Comparison of ENCODE assay signal across 15 cellular contexts in the genomic region with DNA sequence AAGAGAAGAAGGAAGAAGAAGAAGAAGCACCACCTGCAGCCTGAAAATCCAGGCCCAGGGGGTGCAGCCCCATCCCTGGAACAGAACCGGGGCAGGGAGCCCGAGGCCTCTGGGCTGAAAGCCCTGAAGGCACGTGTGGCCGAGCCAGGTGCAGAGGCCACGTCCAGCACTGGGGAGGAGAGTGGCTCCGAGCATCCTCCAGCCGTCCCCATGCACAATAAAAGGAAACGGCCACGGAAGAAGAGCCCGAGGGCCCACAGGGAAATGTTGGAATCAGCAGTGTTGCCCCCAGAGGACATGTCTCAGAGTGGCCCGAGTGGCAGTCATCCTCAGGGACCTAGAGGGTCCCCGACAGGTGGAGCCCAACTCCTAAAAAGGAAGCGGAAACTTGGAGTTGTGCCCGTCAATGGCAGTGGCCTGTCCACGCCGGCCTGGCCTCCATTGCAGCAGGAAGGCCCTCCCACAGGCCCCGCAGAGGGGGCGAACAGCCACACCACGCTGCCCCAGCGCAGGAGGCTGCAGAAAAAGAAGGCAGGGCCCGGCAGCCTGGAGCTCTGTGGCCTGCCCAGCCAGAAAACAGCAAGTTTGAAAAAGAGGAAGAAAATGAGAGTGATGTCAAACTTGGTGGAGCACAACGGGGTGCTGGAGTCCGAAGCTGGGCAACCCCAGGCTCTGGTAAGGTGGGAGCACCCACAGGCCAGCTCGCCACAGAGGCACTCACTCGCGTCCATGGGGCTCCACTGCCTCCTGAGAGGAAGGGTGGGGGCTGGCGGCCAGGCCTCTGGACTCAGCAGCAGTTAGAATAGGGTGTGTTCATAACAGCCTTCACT. TPM values are rescaled to one million over a fixed set of nuclear protein-coding genes. Genes with fewer than 3 reads are reported as not detected.
DNase-seq lines count a peak whose midpoint lies in the region; ATAC-seq, FAIRE-seq and TF ChIP-seq lines count a peak whose summit lies in the region.
"Had no signal": no experiment of that assay in that cellular context is flagged by ENCODE, and none has a peak within 500 bp of the region (broad histone marks: within the 10 kb centered on the region; RNA-seq: fewer than 3 reads in every experiment).

No MANE protein-coding gene starts in this region.

- H3K27ac Mint-ChIP-seq in activated naive CD4-positive, alpha-beta T cell treated with anti-CD3 and anti-CD28 coated beads, Interleukin-2, amount 10 ng/mL, durations not matched to agents 7 days and 5 days = peak overlapping the region; percentile 71

- no peak for FAIRE-seq in endothelial cell of umbilical vein (lab: Jason Lieb, UNC)

- H3K4me2 ChIP-seq in PC-3 (ENCODE audit: low read length) = no peak overlapping the region
- H3K4me2 ChIP-seq in endothelial cell of umbilical vein (ENCODE audit: insufficient read depth, low read length) = no peak overlapping the region
- H3K4me2 ChIP-seq in hepatocyte = no peak overlapping the region
- H3K4me2 ChIP-seq: KMS-11, smooth muscle cell had no signal

- peaks cover 58% of the 10 kb centered on the region for H3K36me3 Mint-ChIP-seq in activated naive CD4-positive, alpha-beta T cell treated with anti-CD3 and anti-CD28 coated beads, Interleukin-2, amount 10 ng/mL, durations not matched to agents 7 days and 5 days

- no peaks in the 10 kb centered on the region for H3K9me3 Mint-ChIP-seq in activated naive CD4-positive, alpha-beta T cell treated with anti-CD3 and anti-CD28 coated beads, Interleukin-2, amount 10 ng/mL, durations not matched to agents 7 days and 5 days
- H3K9me3 Mint-ChIP-seq: CD8-positive, alpha-beta memory T cell had no signal

- no peaks in the 10 kb centered on the region for H3K9me1 ChIP-seq in endothelial cell of umbilical vein (replicated peaks; ENCODE audit: control insufficient read depth, extremely low read depth, insufficient read depth, low read length)

- no peaks in the 10 kb centered on the region for H3K27me3 ChIP-seq in PC-3 (ENCODE audit: low read length)
- no peaks in the 10 kb centered on the region for H3K27me3 ChIP-seq in endothelial cell of umbilical vein (ENCODE audit: control insufficient read depth in 2 of 2, insufficient read depth in 2 of 2, low read length in 2 of 2)
- no peaks in the 10 kb centered on the region for H3K27me3 ChIP-seq in spleen (replicated peaks in 1 of 7)
- no peaks in the 10 kb centered on the region for H3K27me3 ChIP-seq in hepatocyte
- H3K27me3 ChIP-seq: brain microvascular endothelial cell had no signal

- 76 to 84% (median 80%) methylated on average over 27 of the region's 27 CpGs for WGBS in spleen, 5 donors
- WGBS in hepatocyte (ENCODE audit: low lambda C conversion rate, missing lambda C conversion rate) = 93% methylated on average over 26 of the region's 27 CpGs

- no peak for ATAC-seq in PC-3

- no peak overlapping the region for H3K4me3 Mint-ChIP-seq in activated naive CD4-positive, alpha-beta T cell treated with anti-CD3 and anti-CD28 coated beads, Interleukin-2, amount 10 ng/mL, durations not matched to agents 7 days and 5 days
- H3K4me3 Mint-ChIP-seq: CD8-positive, alpha-beta memory T cell had no signal

- H3K36me3 ChIP-seq in PC-3 (ENCODE audit: low read depth, low read length) (peaks cover 75% of the 10 kb centered on the region), endothelial cell of umbilical vein (ENCODE audit: control insufficient read depth in 2 of 2, extremely low read depth in 1 of 2, insufficient read depth in 2 of 2, low read length in 2 of 2) (peaks cover 31 to 54% of the 10 kb centered on the region in 2 experiments), spleen (peaks cover 4 to 100% (median 97%) of the 10 kb centered on the region in 6 donors), hepatocyte (replicated peaks; ENCODE audit: insufficient read depth, low read depth) (no peaks in the 10 kb centered on the region)

- H3K27me3 Mint-ChIP-seq in activated naive CD4-positive, alpha-beta T cell treated with anti-CD3 and anti-CD28 coated beads, Interleukin-2, amount 10 ng/mL, durations not matched to agents 7 days and 5 days = no peaks in the 10 kb centered on the region
- H3K27me3 Mint-ChIP-seq: CD8-positive, alpha-beta memory T cell had no signal

- intact Hi-C loops in PC-3 (cut with micrococcal nuclease) = no loop called here
- intact Hi-C loops in endothelial cell of umbilical vein (cut with micrococcal nuclease) = no loop called here
- intact Hi-C loops in spleen (cut with DNase I; ENCODE audit: low total_unique reads) = no loop called here

- H3K27ac ChIP-seq in PC-3 (ENCODE audit: low read length) (no peak overlapping the region), endothelial cell of umbilical vein (ENCODE audit: insufficient read depth, low read depth, low read length) (no peak overlapping the region), spleen (peak overlapping the region in 3 of 8 donors; percentile 26 to 34 (median 31)), hepatocyte (no peak overlapping the region)
- H3K27ac ChIP-seq: brain microvascular endothelial cell, KMS-11 had no signal

- H2AFZ ChIP-seq in PC-3 (ENCODE audit: low read length) (no peak overlapping the region), endothelial cell of umbilical vein (ENCODE audit: low read depth, low read length) (no peak overlapping the region), hepatocyte (no peak overlapping the region)

- H4K20me1 ChIP-seq in PC-3 (ENCODE audit: low read length) (no peaks in the 10 kb centered on the region), endothelial cell of umbilical vein (replicated peaks; ENCODE audit: control insufficient read depth, extremely low read depth, insufficient read depth, low read length) (no peaks in the 10 kb centered on the region), hepatocyte (ENCODE audit: insufficient read depth, poor library complexity, severe bottlenecking) (no peaks in the 10 kb centered on the region)

- TF ChIP-seq CTCF in PC-3 (conservative IDR thresholded peaks at IDR 0.05; ENCODE audit: low read depth, low read length) = no peak
- TF ChIP-seq CTCF in endothelial cell of umbilical vein (IDR thresholded peaks at IDR 0.05; ENCODE audit: extremely low read depth in 1 of 2, insufficient read depth in 1 of 2, low read depth in 1 of 2, low read length in 2 of 2) = no peak
- TF ChIP-seq CTCF in spleen (IDR thresholded peaks at IDR 0.05 in 8 of 11, conservative IDR thresholded peaks at IDR 0.05 in 3 of 11) = no peak
- no peak for TF ChIP-seq CTCF in hepatocyte (IDR thresholded peaks at IDR 0.05; ENCODE audit: poor library complexity)

- dilution Hi-C loops in endothelial cell of umbilical vein (cut with MboI; ENCODE audit: extremely low pct_ligation_motif_present, low sequenced_read_pairs) = no loop called here

- H3K79me2 ChIP-seq in PC-3 (ENCODE audit: low read length) (no peaks in the 10 kb centered on the region), endothelial cell of umbilical vein (ENCODE audit: control insufficient read depth, insufficient read depth, low read length) (no peaks in the 10 kb centered on the region), hepatocyte (no peaks in the 10 kb centered on the region)

- peak; percentile 6 for DNase-seq in activated naive CD4-positive, alpha-beta T cell treated with anti-CD3 and anti-CD28 coated beads, Interleukin-2, amount 10 ng/mL, durations not matched to agents 7 days and 5 days
- DNase-seq in activated naive CD4-positive, alpha-beta T cell treated with Interleukin-2 at 50 U/mL for 16 hours = no peak
- DNase-seq in PC-3 (no peak), endothelial cell of umbilical vein (ENCODE audit: low read depth, low spot score) (no peak), spleen (peak; percentile 76), OCI-M1 (lab: John Stamatoyannopoulos, UW) (no peak), hepatocyte (ENCODE audit: low spot score) (no peak), DMS153 treated with DMSO at 0.1 percent for 48 hours (lab: John Stamatoyannopoulos, UW; ENCODE audit: unreplicated experiment) (no peak)
- DNase-seq: activated naive CD4-positive, alpha-beta T cell; brain microvascular endothelial cell; CD8-positive, alpha-beta memory T cell; hippocampal formation; NCI-H1417 had no signal

- no peak overlapping the region for H3K4me3 ChIP-seq in PC-3 (ENCODE audit: low read length)
- H3K4me3 ChIP-seq in endothelial cell of umbilical vein (replicated peaks in 1 of 3; ENCODE audit: insufficient read depth in 1 of 3, low read depth in 1 of 3, low read length in 3 of 3) = no peak overlapping the region
- no peak overlapping the region for H3K4me3 ChIP-seq in spleen
- no peak overlapping the region for H3K4me3 ChIP-seq in hepatocyte
- H3K4me3 ChIP-seq: smooth muscle cell had no signal

- H3K9me2 ChIP-seq in PC-3 (replicated peaks; ENCODE audit: low read length) (no peaks in the 10 kb centered on the region), hepatocyte (replicated peaks; ENCODE audit: insufficient read depth) (no peaks in the 10 kb centered on the region)

- H3K9me3 ChIP-seq in PC-3 (ENCODE audit: low read length) = no peaks in the 10 kb centered on the region
- no peaks in the 10 kb centered on the region for H3K9me3 ChIP-seq in endothelial cell of umbilical vein (replicated peaks; ENCODE audit: control insufficient read depth, insufficient read depth, low read length)
- H3K9me3 ChIP-seq in spleen = no peaks in the 10 kb centered on the region
- no peaks in the 10 kb centered on the region for H3K9me3 ChIP-seq in hepatocyte (ENCODE audit: low read depth)

- H3F3A ChIP-seq in PC-3 (ENCODE audit: low read length, unreplicated experiment) = no peaks in the 10 kb centered on the region

- no peaks in the 10 kb centered on the region for H3K4me1 ChIP-seq in PC-3 (ENCODE audit: insufficient read depth, low read length)
- peaks cover 4% of the 10 kb centered on the region for H3K4me1 ChIP-seq in endothelial cell of umbilical vein (ENCODE audit: control insufficient read depth, extremely low read depth, insufficient read depth, low read length)
- H3K4me1 ChIP-seq in spleen = peaks cover 0 to 27% (median 12%) of the 10 kb centered on the region in 6 donors
- no peaks in the 10 kb centered on the region for H3K4me1 ChIP-seq in hepatocyte (ENCODE audit: insufficient read depth)

- CTCF ChIA-PET in activated naive CD4-positive, alpha-beta T cell treated with anti-CD3 and anti-CD28 coated beads, Interleukin-2, amount 10 ng/mL, durations not matched to agents 7 days and 5 days (lab: Charles Lee) = no interaction called here
- CTCF ChIA-PET in PC-3 (lab: Charles Lee) (no interaction called here), endothelial cell of umbilical vein (lab: Charles Lee) (no interaction called here)

- BruUV-seq in PC-3 (replicated peaks; lab: Mats Ljungman, UMichigan) = TSS peak; percentile 70
- TSS peak; percentile 46 for BruUV-seq in endothelial cell of umbilical vein (replicated peaks; lab: Mats Ljungman, UMichigan)

- no peak for TF ChIP-seq POLR2A in endothelial cell of umbilical vein (IDR thresholded peaks at IDR 0.05; ENCODE audit: low read depth, low read length)
- no peak for TF ChIP-seq POLR2A in spleen (IDR thresholded peaks at IDR 0.05)

- peaks cover 18% of the 10 kb centered on the region for H3K4me1 Mint-ChIP-seq in activated naive CD4-positive, alpha-beta T cell treated with anti-CD3 and anti-CD28 coated beads, Interleukin-2, amount 10 ng/mL, durations not matched to agents 7 days and 5 days
- H3K4me1 Mint-ChIP-seq: CD8-positive, alpha-beta memory T cell had no signal

- H3K9ac ChIP-seq in PC-3 (ENCODE audit: low read length) = no peak overlapping the region
- H3K9ac ChIP-seq in endothelial cell of umbilical vein (replicated peaks; ENCODE audit: extremely low read depth, insufficient read depth, low read length) = no peak overlapping the region
- H3K9ac ChIP-seq: KMS-11 had no signal

- POLR2A ChIA-PET in PC-3 (lab: Charles Lee; ENCODE audit: unreplicated experiment) (no interaction called here), endothelial cell of umbilical vein (lab: Charles Lee) (no interaction called here)

RNA-seq across cellular contexts. Expression of a gene that starts 28.4 kb away (rescaled TPM):
- total RNA-seq in PC-3 (2014; rRNA removed) (44.2 and 53.0 TPM in 2 replicates), endothelial cell of umbilical vein (39.9 and 40.1 TPM in 2 replicates), spleen (10 to 100 TPM; 25.3 to 28.9 (median 25.7) TPM), hepatocyte (19.2 and 20.3 TPM in 2 replicates)
- polyA plus RNA-seq in endothelial cell of umbilical vein (11.6 and 13.0 TPM in 2 replicates), spleen (10 to 100 TPM in 2 of 3 donors, 1 to 10 TPM in 1; 7.9 to 11.6 (median 10.1) TPM), hepatocyte (16.5 and 18.6 TPM in 2 replicates)
- 16.1 and 16.6 TPM in 2 replicates for polyA plus RNA-seq in endothelial cell of umbilical vein (2011; cell fraction: cytosol; rRNA removed)
- polyA plus RNA-seq in endothelial cell of umbilical vein (2011; cell fraction: nucleus; rRNA removed) = 18.7 and 22.4 TPM in 2 replicates
- polyA plus RNA-seq in endothelial cell of umbilical vein (2012) = 28.5 and 31.5 TPM in 2 replicates
- 22.3 and 22.7 TPM in 2 replicates for polyA minus RNA-seq in endothelial cell of umbilical vein
- 32.8 TPM for polyA minus RNA-seq in endothelial cell of umbilical vein (2011; cell fraction: cytosol; rRNA and poly(A)+ RNA removed)
- polyA minus RNA-seq in endothelial cell of umbilical vein (2011; cell fraction: nucleus; rRNA and poly(A)+ RNA removed) = 11.1 and 11.7 TPM in 2 replicates

RNA-seq across cellular contexts. Expression of a gene that starts 28.5 kb away (rescaled TPM):
- total RNA-seq in PC-3 (2014; rRNA removed) (1.2 and 2.4 TPM in 2 replicates), endothelial cell of umbilical vein (0.55 and 0.67 TPM in 2 replicates), spleen (1 to 10 TPM in 2 of 7 donors, under 1 TPM in 3, not detected in 2; 0.19 to 1.9 (median 0.58) TPM), hepatocyte (1.4 and 2.1 TPM in 2 replicates)
- polyA plus RNA-seq in endothelial cell of umbilical vein (0.37 and 0.41 TPM in 2 replicates), spleen (under 1 TPM; 0.13 to 0.35 (median 0.19) TPM), hepatocyte (1.3 and 3.1 TPM in 2 replicates)
- polyA plus RNA-seq in endothelial cell of umbilical vein (2011; cell fraction: cytosol; rRNA removed) = 0.41 and 0.58 TPM in 2 replicates
- 0.43 and 0.61 TPM in 2 replicates for polyA plus RNA-seq in endothelial cell of umbilical vein (2011; cell fraction: nucleus; rRNA removed)
- polyA plus RNA-seq in endothelial cell of umbilical vein (2012) = 0.39 and 0.57 TPM in 2 replicates
- polyA minus RNA-seq in endothelial cell of umbilical vein = 0.58 and 0.70 TPM in 2 replicates
- 2.2 TPM for polyA minus RNA-seq in endothelial cell of umbilical vein (2011; cell fraction: cytosol; rRNA and poly(A)+ RNA removed)
- polyA minus RNA-seq in endothelial cell of umbilical vein (2011; cell fraction: nucleus; rRNA and poly(A)+ RNA removed) = 0.96 and 1.0 TPM in 2 replicates

RNA-seq across cellular contexts. Expression of a gene that starts 31.1 kb away (rescaled TPM):
- total RNA-seq in PC-3 (2014; rRNA removed) (423 and 464 TPM in 2 replicates), endothelial cell of umbilical vein (59.1 and 60.2 TPM in 2 replicates), spleen (10 to 100 TPM; 41.1 to 82.9 (median 58.7) TPM), hepatocyte (80.3 and 103 TPM in 2 replicates)
- polyA plus RNA-seq in endothelial cell of umbilical vein (44.2 and 47.5 TPM in 2 replicates), spleen (10 to 100 TPM; 17.9 to 39.0 (median 24.7) TPM), hepatocyte (185 and 192 TPM in 2 replicates)
- 53.2 and 64.0 TPM in 2 replicates for polyA plus RNA-seq in endothelial cell of umbilical vein (2011; cell fraction: cytosol; rRNA removed)
- 53.1 and 53.3 TPM in 2 replicates for polyA plus RNA-seq in endothelial cell of umbilical vein (2011; cell fraction: nucleus; rRNA removed)
- 66.1 and 67.9 TPM in 2 replicates for polyA plus RNA-seq in endothelial cell of umbilical vein (2012)
- 63.6 and 83.8 TPM in 2 replicates for polyA minus RNA-seq in endothelial cell of umbilical vein
- polyA minus RNA-seq in endothelial cell of umbilical vein (2011; cell fraction: cytosol; rRNA and poly(A)+ RNA removed) = 51.2 TPM
- 16.5 and 17.9 TPM in 2 replicates for polyA minus RNA-seq in endothelial cell of umbilical vein (2011; cell fraction: nucleus; rRNA and poly(A)+ RNA removed)

Comparison
In these comparisons a context has a peak if more than half of its experiments do, and no peak if none do; other contexts are left out.
1. DNase-seq: peak in activated naive CD4-positive, alpha-beta T cell treated with anti-CD3 and anti-CD28 coated beads, Interleukin-2, amount 10 ng/mL, durations not matched to agents 7 days and 5 days (single experiment) and spleen (single experiment); none in activated naive CD4-positive, alpha-beta T cell treated with Interleukin-2 at 50 U/mL for 16 hours (single experiment), PC-3 (single experiment), endothelial cell of umbilical vein (single experiment), OCI-M1 (single experiment), hepatocyte (single experiment) and DMS153 treated with DMSO at 0.1 percent for 48 hours (single experiment).